16 cellular contexts compared by ENCODE assay signal in genomic region chr2:148303166-148303565, GRCh38.
DNase-seq lines count a peak whose midpoint lies in the region; ATAC-seq and TF ChIP-seq lines count a peak whose summit lies in the region.
"Had no signal": no experiment of that assay in that cellular context is flagged by ENCODE, and none has a peak within 500 bp of the region (broad histone marks: within the 10 kb centered on the region; RNA-seq: fewer than 3 reads in every experiment).

No MANE protein-coding gene starts in this region.

- peak overlapping the region; percentile 67; the same call in 1 of the 2 replicates for H3K27ac Mint-ChIP-seq in WTC11
- H3K27ac Mint-ChIP-seq: HFFc6, mesothelial cell of epicardium had no signal

- CTCF ChIA-PET in WTC11 (lab: Charles Lee) = no interaction called here

- H3K9me3 Mint-ChIP-seq in WTC11 = peaks cover 2% of the 10 kb centered on the region; the same call in 1 of the 2 replicates
- H3K9me3 Mint-ChIP-seq: HFFc6, mesothelial cell of epicardium had no signal

- peak; percentile 14 for DNase-seq in ELF-1 (ENCODE audit: low read depth, low spot score)
- DNase-seq in KBM-7 = peak; percentile 50
- peak; percentile 54 for DNase-seq in WTC11 (ENCODE audit: low spot score)
- peak; percentile 52 for DNase-seq in iPS-NIHi11 (ENCODE audit: low spot score)
- DNase-seq in SKM-1 treated with dmso at 0.1 percent for 144 hours (lab: John Stamatoyannopoulos, UW; ENCODE audit: unreplicated experiment) = no peak
- no peak for DNase-seq in NCI-H82 treated with DMSO at 0.1 percent for 48 hours (lab: John Stamatoyannopoulos, UW; ENCODE audit: unreplicated experiment)
- DNase-seq: activated CD4-positive, alpha-beta T cell treated with anti-CD3 and anti-CD28 coated beads, Interleukin-2, amount 50 U/mL, for 4 hours; HFFc6; NCI-H2029 treated with DMSO at 0.1 percent for 48 hours; NCI-H748 treated with DMSO at 0.1 percent for 48 hours; Peyer's patch; stimulated activated CD4-positive, alpha-beta T cell treated with anti-CD3 and anti-CD28 coated beads, Interleukin-12 subunit alpha, Interleukin-12 subunit beta, amount 100 ng/mL, for 4 hours had no signal

- H3K4me1 Mint-ChIP-seq in WTC11 = peaks cover 55% of the 10 kb centered on the region

- in situ Hi-C loops in KBM-7 (cut with MboI; ENCODE audit: low pct_unique_long_range_greater_than_20kb, low sequenced_read_pairs) = no loop called here

- H3K4me3 Mint-ChIP-seq in WTC11 = peak overlapping the region; percentile 52
- H3K4me3 Mint-ChIP-seq: HFFc6, mesothelial cell of epicardium had no signal

- no peak for TF ChIP-seq CTCF in WTC11 (IDR thresholded peaks at IDR 0.05)

- POLR2A ChIA-PET in WTC11 (lab: Charles Lee) = no interaction called here

- ATAC-seq in WTC11 = peak; percentile 77
- no peak for ATAC-seq in HG02938 (IDR thresholded peaks at IDR 0.05; ENCODE audit: unreplicated experiment)
- no peak for ATAC-seq in HG03520 (IDR thresholded peaks at IDR 0.05; ENCODE audit: unreplicated experiment)
- ATAC-seq: SK-N-SH treated with all-trans-retinoic acid at 6 μM for 48 hours had no signal

- H3K36me3 Mint-ChIP-seq in WTC11 = peaks cover 1% of the 10 kb centered on the region; the same call in 1 of the 2 replicates

- no peaks in the 10 kb centered on the region for H3K27me3 Mint-ChIP-seq in WTC11 (ENCODE audit: low read depth)

TF ChIP-seq in WTC11, 78 proteins besides CTCF, POLR2A, EP300 and RAD21:
- peak; percentile 87; the same call in 1 of the 2 replicates for TF ChIP-seq FOXP4 (CRISPR knock-in tag; IDR thresholded peaks at IDR 0.05)
- TF ChIP-seq EMX1 (CRISPR knock-in tag; IDR thresholded peaks at IDR 0.05) = no peak
- TF ChIP-seq ATF1 (CRISPR knock-in tag; IDR thresholded peaks at IDR 0.05) = no peak
- TF ChIP-seq ATF2 (CRISPR knock-in tag; IDR thresholded peaks at IDR 0.05; ENCODE audit: borderline replicate concordance, low read depth) = no peak
- no peak for TF ChIP-seq AFF4 (CRISPR knock-in tag; IDR thresholded peaks at IDR 0.05; ENCODE audit: borderline replicate concordance)
TF ChIP-seq in WTC11: peak in this region for 1.

Comparison
In these comparisons a context has a peak if more than half of its experiments do, and no peak if none do; other contexts are left out.
1. DNase-seq: peak in ELF-1 (single experiment), KBM-7 (single experiment), WTC11 (single experiment) and iPS-NIHi11 (single experiment); none in SKM-1 treated with dmso at 0.1 percent for 144 hours (single experiment) and NCI-H82 treated with DMSO at 0.1 percent for 48 hours (single experiment).